ENCODE assay signal across 23 cellular contexts in genomic region chr13:48055712-48056111, GRCh38. TPM values are rescaled to one million over a fixed set of nuclear protein-coding genes. Genes with fewer than 3 reads are reported as not detected.
DNase-seq lines count a peak whose midpoint lies in the region; ATAC-seq and TF ChIP-seq lines count a peak whose summit lies in the region.
"Had no signal": no experiment of that assay in that cellular context is flagged by ENCODE, and none has a peak within 500 bp of the region (broad histone marks: within the 10 kb centered on the region; RNA-seq: fewer than 3 reads in every experiment).

No MANE protein-coding gene starts in this region.

- peaks cover 7% of the 10 kb centered on the region; the same call in 1 of the 2 replicates for H3K4me1 ChIP-seq in HUES6 (ENCODE audit: control insufficient read depth, insufficient read depth, low read length)

- ATAC-seq in activated T-cell treated with anti-CD3 and anti-CD28 coated beads, Interleukin-2, amount 50 U/mL, for 72 hours (replicated peaks in 1 of 2) = peak in 1 of 2 donors; percentile 43
- ATAC-seq in activated naive CD8-positive, alpha-beta T cell treated with anti-CD3 and anti-CD28 coated beads, Interleukin-2, amount 50 U/mL, for 24 hours = no peak

- no peaks in the 10 kb centered on the region for H3K27me3 Mint-ChIP-seq in activated T-cell treated with anti-CD3 and anti-CD28 coated beads, Interleukin-2, amount 50 U/mL, for 72 hours (ENCODE audit: low read depth)
- H3K27me3 Mint-ChIP-seq in activated naive CD8-positive, alpha-beta T cell treated with anti-CD3 and anti-CD28 coated beads, Interleukin-2, amount 50 U/mL, for 24 hours = no peaks in the 10 kb centered on the region
- H3K27me3 Mint-ChIP-seq in progenitor cell of endocrine pancreas = no peaks in the 10 kb centered on the region

- DNase-seq in activated T-cell treated with anti-CD3 and anti-CD28 coated beads, Interleukin-2, amount 50 U/mL, for 72 hours = no peak
- no peak for DNase-seq in activated T-cell treated with anti-CD3 and anti-CD28 coated beads for 4 hours
- no peak for DNase-seq in activated naive CD8-positive, alpha-beta T cell treated with anti-CD3 and anti-CD28 coated beads, Interleukin-2, amount 50 U/mL, for 24 hours
- no peak for DNase-seq in progenitor cell of endocrine pancreas (ENCODE audit: low spot score, unreplicated experiment)
- DNase-seq in NCI-H2196 (lab: John Stamatoyannopoulos, UW; ENCODE audit: unreplicated experiment) = no peak
- DNase-seq in SIG-M5 (lab: John Stamatoyannopoulos, UW) = no peak
- DNase-seq: DMS53; GDM1; GOT3; HCEC 1CT; IMR-90; NCI-H1092 treated with DMSO at 0.1 percent for 48 hours; NCI-H146; NCI-H2029; NCI-H345; NCI-H524; NCI-H774; NK-92 treated with Interleukin-12 subunit alpha and Interleukin-12 subunit beta, amount 100 ng/mL, for 24 hours; SHP77 treated with DMSO at 0.1 percent for 48 hours had no signal

- H3K27ac ChIP-seq in HUES6 (ENCODE audit: low read depth, low read length) = peak overlapping the region; percentile 43; the same call in 1 of the 2 replicates
- H3K27ac ChIP-seq: C4-2B, KMS-11, RWPE1 had no signal

- H3K27me3 ChIP-seq in HUES6 (ENCODE audit: control insufficient read depth, insufficient read depth, low read length) = no peaks in the 10 kb centered on the region

- peaks cover 3 to 14% of the 10 kb centered on the region in 2 donors for H3K36me3 Mint-ChIP-seq in activated T-cell treated with anti-CD3 and anti-CD28 coated beads, Interleukin-2, amount 50 U/mL, for 72 hours (ENCODE audit: insufficient read depth in 2 of 2)
- H3K36me3 Mint-ChIP-seq in activated naive CD8-positive, alpha-beta T cell treated with anti-CD3 and anti-CD28 coated beads, Interleukin-2, amount 50 U/mL, for 24 hours (ENCODE audit: low read depth) = peaks cover 28% of the 10 kb centered on the region
- peaks cover 38% of the 10 kb centered on the region for H3K36me3 Mint-ChIP-seq in progenitor cell of endocrine pancreas (ENCODE audit: insufficient read depth)

- H3K9me3 Mint-ChIP-seq in activated T-cell treated with anti-CD3 and anti-CD28 coated beads, Interleukin-2, amount 50 U/mL, for 72 hours = no peaks in the 10 kb centered on the region
- no peaks in the 10 kb centered on the region for H3K9me3 Mint-ChIP-seq in activated naive CD8-positive, alpha-beta T cell treated with anti-CD3 and anti-CD28 coated beads, Interleukin-2, amount 50 U/mL, for 24 hours
- no peaks in the 10 kb centered on the region for H3K9me3 Mint-ChIP-seq in progenitor cell of endocrine pancreas (ENCODE audit: low read depth)

- no peak overlapping the region for H3K4me3 ChIP-seq in HUES6 (ENCODE audit: low read depth, low read length)

- H3K27ac Mint-ChIP-seq in activated T-cell treated with anti-CD3 and anti-CD28 coated beads, Interleukin-2, amount 50 U/mL, for 72 hours = peak overlapping the region; percentile 68
- H3K27ac Mint-ChIP-seq in activated naive CD8-positive, alpha-beta T cell treated with anti-CD3 and anti-CD28 coated beads, Interleukin-2, amount 50 U/mL, for 24 hours = peak overlapping the region; percentile 7
- H3K27ac Mint-ChIP-seq in progenitor cell of endocrine pancreas = peak overlapping the region; percentile 26

- TF ChIP-seq CTCF in progenitor cell of endocrine pancreas (IDR thresholded peaks at IDR 0.05; ENCODE audit: unreplicated experiment) = no peak

- H3K9ac ChIP-seq in HUES6 (ENCODE audit: low read length) = peak overlapping the region; percentile 36
- H3K9ac ChIP-seq: KMS-11 had no signal

- peaks cover 4% of the 10 kb centered on the region for H3K4me1 Mint-ChIP-seq in activated T-cell treated with anti-CD3 and anti-CD28 coated beads, Interleukin-2, amount 50 U/mL, for 72 hours (ENCODE audit: low read depth)
- no peaks in the 10 kb centered on the region for H3K4me1 Mint-ChIP-seq in activated naive CD8-positive, alpha-beta T cell treated with anti-CD3 and anti-CD28 coated beads, Interleukin-2, amount 50 U/mL, for 24 hours
- no peaks in the 10 kb centered on the region for H3K4me1 Mint-ChIP-seq in progenitor cell of endocrine pancreas (ENCODE audit: low read depth)

- H3K9me3 ChIP-seq in HUES6 (ENCODE audit: control insufficient read depth, insufficient read depth, low read depth, low read length) = no peaks in the 10 kb centered on the region; the same call in 1 of the 2 replicates

- peaks cover 32% of the 10 kb centered on the region for H3K36me3 ChIP-seq in HUES6 (ENCODE audit: control insufficient read depth, insufficient read depth, low read length)

- no peak overlapping the region for H3K4me3 Mint-ChIP-seq in activated T-cell treated with anti-CD3 and anti-CD28 coated beads, Interleukin-2, amount 50 U/mL, for 72 hours
- H3K4me3 Mint-ChIP-seq in activated naive CD8-positive, alpha-beta T cell treated with anti-CD3 and anti-CD28 coated beads, Interleukin-2, amount 50 U/mL, for 24 hours = no peak overlapping the region
- no peak overlapping the region for H3K4me3 Mint-ChIP-seq in progenitor cell of endocrine pancreas (ENCODE audit: low read depth)

RNA-seq across cellular contexts. Expression of gene NUDT15, which starts 18.2 kb away (rescaled TPM):
- 10 to 100 TPM; 15.1 to 18.0 TPM for total RNA-seq in activated T-cell treated with anti-CD3 and anti-CD28 coated beads, Interleukin-2, amount 50 U/mL, for 72 hours
- total RNA-seq in progenitor cell of endocrine pancreas = 28.9 and 30.7 TPM in 2 replicates

RNA-seq across cellular contexts. Expression of gene MED4, which starts 39.2 kb away (rescaled TPM):
- 10 to 100 TPM; 49.5 to 59.7 TPM for total RNA-seq in activated T-cell treated with anti-CD3 and anti-CD28 coated beads, Interleukin-2, amount 50 U/mL, for 72 hours
- total RNA-seq in progenitor cell of endocrine pancreas = 56.1 and 59.2 TPM in 2 replicates

RNA-seq across cellular contexts. Expression of gene SUCLA2, which starts 54.6 kb away (rescaled TPM):
- 10 to 100 TPM; 35.0 to 45.0 TPM for total RNA-seq in activated T-cell treated with anti-CD3 and anti-CD28 coated beads, Interleukin-2, amount 50 U/mL, for 72 hours
- 54.4 and 56.9 TPM in 2 replicates for total RNA-seq in progenitor cell of endocrine pancreas

Comparison
In these comparisons a context has a peak if more than half of its experiments do, and no peak if none do; other contexts are left out.
1. H3K27ac Mint-ChIP-seq: peak in every context shown above with its lines; median percentile 68 in activated T-cell treated with anti-CD3 and anti-CD28 coated beads, Interleukin-2, amount 50 U/mL, for 72 hours; 26 in progenitor cell of endocrine pancreas; 7 in activated naive CD8-positive, alpha-beta T cell treated with anti-CD3 and anti-CD28 coated beads, Interleukin-2, amount 50 U/mL, for 24 hours.